In genomic region chr4:70372760-70373159, GRCh38 we compare ENCODE assay signal across 40 cellular contexts. TPM values are rescaled to one million over a fixed set of nuclear protein-coding genes. Genes with fewer than 3 reads are reported as not detected.
"Had no signal": no experiment of that assay in that cellular context is flagged by ENCODE, and none has a peak within 500 bp of the region (broad histone marks: within the 10 kb centered on the region; RNA-seq: fewer than 3 reads in every experiment).

No MANE protein-coding gene starts in this region.

- H3K36me3 ChIP-seq: ascending aorta, cardiac muscle cell, WERI-Rb-1 had no signal

- H3K27me3 Mint-ChIP-seq: activated CD4-positive, alpha-beta memory T cell treated with anti-CD3 and anti-CD28 coated beads, Interleukin-2, amount 10 ng/mL, durations not matched to agents 7 days and 5 days; activated CD4-positive, alpha-beta T cell treated with anti-CD3 and anti-CD28 coated beads for 36 hours; activated CD4-positive, alpha-beta T cell treated with anti-CD3 and anti-CD28 coated beads, Interleukin-2, amount 10 ng/mL, durations not matched to agents 7 days and 5 days; activated CD8-positive, alpha-beta memory T cell treated with anti-CD3 and anti-CD28 coated beads, Interleukin-2, amount 10 ng/mL, durations not matched to agents 7 days and 5 days; activated naive CD4-positive, alpha-beta T cell treated with anti-CD3 and anti-CD28 coated beads, Interleukin-2, amount 10 ng/mL, durations not matched to agents 7 days and 5 days; activated naive CD4-positive, alpha-beta T cell treated with anti-CD3 and anti-CD28 coated beads, Interleukin-2, amount 50 U/mL, for 24 hours; activated naive CD8-positive, alpha-beta T cell treated with anti-CD3 and anti-CD28 coated beads, Interleukin-2, amount 10 ng/mL, durations not matched to agents 7 days and 5 days; activated naive CD8-positive, alpha-beta T cell treated with anti-CD3 and anti-CD28 coated beads, Interleukin-2, amount 50 U/mL, for 24 hours; activated T-cell treated with anti-CD3 and anti-CD28 coated beads, Interleukin-2, amount 50 U/mL, for 24 hours; central memory CD8-positive, alpha-beta T cell had no signal

- H3K4me1 ChIP-seq: ascending aorta had no signal

- FAIRE-seq: bronchial epithelial cell, TTC549 had no signal

- H3K36me3 Mint-ChIP-seq: activated CD8-positive, alpha-beta memory T cell treated with anti-CD3 and anti-CD28 coated beads, Interleukin-2, amount 10 ng/mL, durations not matched to agents 7 days and 5 days; activated naive CD4-positive, alpha-beta T cell treated with anti-CD3 and anti-CD28 coated beads, Interleukin-2, amount 10 ng/mL, durations not matched to agents 7 days and 5 days; activated naive CD4-positive, alpha-beta T cell treated with anti-CD3 and anti-CD28 coated beads, Interleukin-2, amount 50 U/mL, for 24 hours; activated naive CD8-positive, alpha-beta T cell; activated naive CD8-positive, alpha-beta T cell treated with anti-CD3 and anti-CD28 coated beads, Interleukin-2, amount 10 ng/mL, durations not matched to agents 7 days and 5 days; brain; WTC11 had no signal

- H3K4me3 Mint-ChIP-seq: activated CD4-positive, alpha-beta memory T cell treated with anti-CD3 and anti-CD28 coated beads, Interleukin-2, amount 10 ng/mL, durations not matched to agents 7 days and 5 days; activated CD4-positive, alpha-beta T cell treated with anti-CD3 and anti-CD28 coated beads for 36 hours; activated CD4-positive, alpha-beta T cell treated with anti-CD3 and anti-CD28 coated beads, Interleukin-2, amount 10 ng/mL, durations not matched to agents 7 days and 5 days; activated CD8-positive, alpha-beta memory T cell treated with anti-CD3 and anti-CD28 coated beads, Interleukin-2, amount 10 ng/mL, durations not matched to agents 7 days and 5 days; activated CD8-positive, alpha-beta T cell treated with anti-CD3 and anti-CD28 coated beads, Interleukin-2, amount 10 ng/mL, durations not matched to agents 7 days and 5 days; activated naive CD4-positive, alpha-beta T cell treated with anti-CD3 and anti-CD28 coated beads, Interleukin-2, amount 10 ng/mL, durations not matched to agents 7 days and 5 days; activated naive CD4-positive, alpha-beta T cell treated with anti-CD3 and anti-CD28 coated beads, Interleukin-2, amount 50 U/mL, for 24 hours; activated naive CD8-positive, alpha-beta T cell; activated naive CD8-positive, alpha-beta T cell treated with anti-CD3 and anti-CD28 coated beads, Interleukin-2, amount 10 ng/mL, durations not matched to agents 7 days and 5 days; activated naive CD8-positive, alpha-beta T cell treated with anti-CD3 and anti-CD28 coated beads, Interleukin-2, amount 50 U/mL, for 24 hours; activated T-cell treated with anti-CD3 and anti-CD28 coated beads, Interleukin-2, amount 50 U/mL, for 24 hours; brain; central memory CD8-positive, alpha-beta T cell; T-helper 2 cell treated with Interferon-gamma antibody and Interleukin-4, amounts not matched to agents 5 μg/mL and 100 μg/mL, for 36 hours; WTC11 had no signal

- H3K4me3 ChIP-seq: ascending aorta, cardiac muscle cell had no signal

- H3K27me3 ChIP-seq: ascending aorta, cardiac muscle cell had no signal

- H3K27ac Mint-ChIP-seq: activated CD4-positive, alpha-beta memory T cell treated with anti-CD3 and anti-CD28 coated beads, Interleukin-2, amount 10 ng/mL, durations not matched to agents 7 days and 5 days; activated CD4-positive, alpha-beta T cell treated with anti-CD3 and anti-CD28 coated beads for 36 hours; activated CD4-positive, alpha-beta T cell treated with anti-CD3 and anti-CD28 coated beads, Interleukin-2, amount 10 ng/mL, durations not matched to agents 7 days and 5 days; activated CD8-positive, alpha-beta memory T cell treated with anti-CD3 and anti-CD28 coated beads, Interleukin-2, amount 10 ng/mL, durations not matched to agents 7 days and 5 days; activated CD8-positive, alpha-beta T cell treated with anti-CD3 and anti-CD28 coated beads, Interleukin-2, amount 10 ng/mL, durations not matched to agents 7 days and 5 days; activated naive CD4-positive, alpha-beta T cell treated with anti-CD3 and anti-CD28 coated beads, Interleukin-2, amount 10 ng/mL, durations not matched to agents 7 days and 5 days; activated naive CD4-positive, alpha-beta T cell treated with anti-CD3 and anti-CD28 coated beads, Interleukin-2, amount 50 U/mL, for 24 hours; activated naive CD8-positive, alpha-beta T cell; activated naive CD8-positive, alpha-beta T cell treated with anti-CD3 and anti-CD28 coated beads, Interleukin-2, amount 10 ng/mL, durations not matched to agents 7 days and 5 days; activated naive CD8-positive, alpha-beta T cell treated with anti-CD3 and anti-CD28 coated beads, Interleukin-2, amount 50 U/mL, for 24 hours; activated T-cell treated with anti-CD3 and anti-CD28 coated beads, Interleukin-2, amount 50 U/mL, for 24 hours; activated T-helper 2 cell treated with anti-CD3 and anti-CD28 coated beads, Interferon-gamma antibody, Interleukin-2, Interleukin-4, amounts not matched to agents 10 μg/mL and 5 μg/mL and 100 μg/mL, durations not matched to agents 14 hours and 24 hours and 36 hours; brain; T-helper 2 cell treated with Interferon-gamma antibody and Interleukin-4, amounts not matched to agents 5 μg/mL and 100 μg/mL, for 36 hours; WTC11 had no signal

- H3K9me3 Mint-ChIP-seq: activated CD4-positive, alpha-beta memory T cell treated with anti-CD3 and anti-CD28 coated beads, Interleukin-2, amount 10 ng/mL, durations not matched to agents 7 days and 5 days; activated naive CD4-positive, alpha-beta T cell treated with anti-CD3 and anti-CD28 coated beads, Interleukin-2, amount 10 ng/mL, durations not matched to agents 7 days and 5 days; activated naive CD4-positive, alpha-beta T cell treated with anti-CD3 and anti-CD28 coated beads, Interleukin-2, amount 50 U/mL, for 24 hours; activated naive CD8-positive, alpha-beta T cell treated with anti-CD3 and anti-CD28 coated beads, Interleukin-2, amount 10 ng/mL, durations not matched to agents 7 days and 5 days; activated naive CD8-positive, alpha-beta T cell treated with anti-CD3 and anti-CD28 coated beads, Interleukin-2, amount 50 U/mL, for 24 hours; activated T-cell treated with anti-CD3 and anti-CD28 coated beads, Interleukin-2, amount 50 U/mL, for 24 hours; activated T-helper 2 cell treated with anti-CD3 and anti-CD28 coated beads, Interferon-gamma antibody, Interleukin-2, Interleukin-4, amounts not matched to agents 10 μg/mL and 5 μg/mL and 100 μg/mL, durations not matched to agents 14 hours and 24 hours and 36 hours; T-helper 2 cell treated with Interferon-gamma antibody and Interleukin-4, amounts not matched to agents 5 μg/mL and 100 μg/mL, for 36 hours had no signal

- H3K27ac ChIP-seq: ascending aorta, cardiac muscle cell, WERI-Rb-1 had no signal

- H3K4me1 Mint-ChIP-seq: activated CD4-positive, alpha-beta memory T cell treated with anti-CD3 and anti-CD28 coated beads, Interleukin-2, amount 10 ng/mL, durations not matched to agents 7 days and 5 days; activated CD4-positive, alpha-beta T cell treated with anti-CD3 and anti-CD28 coated beads for 36 hours; activated CD4-positive, alpha-beta T cell treated with anti-CD3 and anti-CD28 coated beads, Interleukin-2, amount 10 ng/mL, durations not matched to agents 7 days and 5 days; activated CD8-positive, alpha-beta memory T cell treated with anti-CD3 and anti-CD28 coated beads, Interleukin-2, amount 10 ng/mL, durations not matched to agents 7 days and 5 days; activated naive CD4-positive, alpha-beta T cell treated with anti-CD3 and anti-CD28 coated beads, Interleukin-2, amount 10 ng/mL, durations not matched to agents 7 days and 5 days; activated naive CD4-positive, alpha-beta T cell treated with anti-CD3 and anti-CD28 coated beads, Interleukin-2, amount 50 U/mL, for 24 hours; activated naive CD8-positive, alpha-beta T cell treated with anti-CD3 and anti-CD28 coated beads, Interleukin-2, amount 10 ng/mL, durations not matched to agents 7 days and 5 days; activated naive CD8-positive, alpha-beta T cell treated with anti-CD3 and anti-CD28 coated beads, Interleukin-2, amount 50 U/mL, for 24 hours; brain; central memory CD8-positive, alpha-beta T cell had no signal

- DNase-seq: activated CD4-positive, alpha-beta memory T cell treated with anti-CD3 and anti-CD28 coated beads, Interleukin-2, amount 10 ng/mL, durations not matched to agents 7 days and 5 days; activated CD4-positive, alpha-beta T cell treated with anti-CD3 and anti-CD28 coated beads for 1 hour; activated CD4-positive, alpha-beta T cell treated with anti-CD3 and anti-CD28 coated beads for 36 hours; activated CD4-positive, alpha-beta T cell treated with anti-CD3 and anti-CD28 coated beads for 48 hours; activated CD4-positive, alpha-beta T cell treated with anti-CD3 and anti-CD28 coated beads, Interleukin-2, amount 10 ng/mL, durations not matched to agents 7 days and 5 days; activated CD4-positive, alpha-beta T cell treated with anti-CD3 and anti-CD28 coated beads, Interleukin-2, amount 50 U/mL, for 48 hours; activated CD4-positive, CD25-positive, alpha-beta regulatory T cell; activated CD8-positive, alpha-beta memory T cell treated with anti-CD3 and anti-CD28 coated beads for 24 hours; activated CD8-positive, alpha-beta memory T cell treated with anti-CD3 and anti-CD28 coated beads, Interleukin-2, amount 10 ng/mL, durations not matched to agents 7 days and 5 days; activated CD8-positive, alpha-beta memory T cell treated with anti-CD3 and anti-CD28 coated beads, Interleukin-2, amount 50 U/mL, for 48 hours; activated CD8-positive, alpha-beta T cell treated with anti-CD3 and anti-CD28 coated beads, Interleukin-2, amount 10 ng/mL, durations not matched to agents 7 days and 5 days; activated effector memory CD4-positive, alpha-beta T cell treated with Interleukin-2 at 50 U/mL for 16 hours; activated gamma-delta T cell; activated naive CD4-positive, alpha-beta T cell treated with anti-CD3 and anti-CD28 coated beads, Interleukin-2, amount 10 ng/mL, durations not matched to agents 7 days and 5 days; activated naive CD4-positive, alpha-beta T cell treated with Interleukin-2 at 50 U/mL for 16 hours; activated naive CD8-positive, alpha-beta T cell treated with anti-CD3 and anti-CD28 coated beads, Interleukin-2, amount 10 ng/mL, durations not matched to agents 7 days and 5 days; activated naive CD8-positive, alpha-beta T cell treated with anti-CD3 and anti-CD28 coated beads, Interleukin-2, amount 50 U/mL, for 24 hours; activated T-cell treated with anti-CD3 and anti-CD28 coated beads, Interleukin-2, amount 50 U/mL, for 24 hours; activated T-cell treated with anti-CD3 and anti-CD28 coated beads, Interleukin-2, amount 50 U/mL, for 48 hours; amygdala; anterior cingulate cortex; caudate nucleus; cerebellar nuclear complex; T-helper 2 cell; T-helper 9 cell; WERI-Rb-1 had no signal

- ATAC-seq: activated CD4-positive, alpha-beta T cell treated with anti-CD3 and anti-CD28 coated beads for 36 hours; activated CD4-positive, CD25-positive, alpha-beta regulatory T cell treated with anti-CD3 and anti-CD28 coated beads, Interleukin-2, amount 50 U/mL, for 24 hours; activated CD8-positive, alpha-beta memory T cell treated with anti-CD3 and anti-CD28 coated beads, Interleukin-2, amount 10 ng/mL, durations not matched to agents 7 days and 5 days; activated CD8-positive, alpha-beta T cell treated with anti-CD3 and anti-CD28 coated beads, Interleukin-2, amount 10 ng/mL, durations not matched to agents 7 days and 5 days; activated naive CD8-positive, alpha-beta T cell treated with anti-CD3 and anti-CD28 coated beads, Interleukin-2, amount 50 U/mL, for 24 hours; WTC11 had no signal

RNA-seq across cellular contexts. Expression of gene SMR3B, which starts 10.2 kb away (rescaled TPM):
- total RNA-seq: activated CD4-positive, alpha-beta memory T cell treated with anti-CD3 and anti-CD28 coated beads, Interleukin-2, amount 10 ng/mL, durations not matched to agents 7 days and 5 days; activated CD4-positive, alpha-beta T cell treated with anti-CD3 and anti-CD28 coated beads for 36 hours; activated CD4-positive, alpha-beta T cell treated with anti-CD3 and anti-CD28 coated beads, Interleukin-2, amount 10 ng/mL, durations not matched to agents 7 days and 5 days; activated CD8-positive, alpha-beta memory T cell treated with anti-CD3 and anti-CD28 coated beads, Interleukin-2, amount 10 ng/mL, durations not matched to agents 7 days and 5 days; activated CD8-positive, alpha-beta T cell treated with anti-CD3 and anti-CD28 coated beads, Interleukin-2, amount 10 ng/mL, durations not matched to agents 7 days and 5 days; activated naive CD8-positive, alpha-beta T cell treated with anti-CD3 and anti-CD28 coated beads, Interleukin-2, amount 10 ng/mL, durations not matched to agents 7 days and 5 days; activated T-helper 2 cell treated with anti-CD3 and anti-CD28 coated beads, Interferon-gamma antibody, Interleukin-2, Interleukin-4, amounts not matched to agents 10 μg/mL and 5 μg/mL and 100 μg/mL, durations not matched to agents 14 hours and 24 hours and 36 hours; ascending aorta; bronchial epithelial cell; cardiac muscle cell; chondrocyte; WTC11 had no signal
- polyA plus RNA-seq: adipose tissue, cardiac muscle cell had no signal

RNA-seq across cellular contexts. Expression of gene SMR3A, which starts 12.2 kb away (rescaled TPM):
- total RNA-seq: activated CD4-positive, alpha-beta memory T cell treated with anti-CD3 and anti-CD28 coated beads, Interleukin-2, amount 10 ng/mL, durations not matched to agents 7 days and 5 days; activated CD4-positive, alpha-beta T cell treated with anti-CD3 and anti-CD28 coated beads for 36 hours; activated CD4-positive, alpha-beta T cell treated with anti-CD3 and anti-CD28 coated beads, Interleukin-2, amount 10 ng/mL, durations not matched to agents 7 days and 5 days; activated CD8-positive, alpha-beta memory T cell treated with anti-CD3 and anti-CD28 coated beads, Interleukin-2, amount 10 ng/mL, durations not matched to agents 7 days and 5 days; activated CD8-positive, alpha-beta T cell treated with anti-CD3 and anti-CD28 coated beads, Interleukin-2, amount 10 ng/mL, durations not matched to agents 7 days and 5 days; activated naive CD8-positive, alpha-beta T cell treated with anti-CD3 and anti-CD28 coated beads, Interleukin-2, amount 10 ng/mL, durations not matched to agents 7 days and 5 days; activated T-helper 2 cell treated with anti-CD3 and anti-CD28 coated beads, Interferon-gamma antibody, Interleukin-2, Interleukin-4, amounts not matched to agents 10 μg/mL and 5 μg/mL and 100 μg/mL, durations not matched to agents 14 hours and 24 hours and 36 hours; ascending aorta; bronchial epithelial cell; cardiac muscle cell; chondrocyte; WTC11 had no signal
- polyA plus RNA-seq: adipose tissue, cardiac muscle cell had no signal

RNA-seq across cellular contexts. Expression of gene OPRPN, which starts 25.0 kb away (rescaled TPM):
- total RNA-seq: activated CD4-positive, alpha-beta memory T cell treated with anti-CD3 and anti-CD28 coated beads, Interleukin-2, amount 10 ng/mL, durations not matched to agents 7 days and 5 days; activated CD4-positive, alpha-beta T cell treated with anti-CD3 and anti-CD28 coated beads for 36 hours; activated CD4-positive, alpha-beta T cell treated with anti-CD3 and anti-CD28 coated beads, Interleukin-2, amount 10 ng/mL, durations not matched to agents 7 days and 5 days; activated CD8-positive, alpha-beta memory T cell treated with anti-CD3 and anti-CD28 coated beads, Interleukin-2, amount 10 ng/mL, durations not matched to agents 7 days and 5 days; activated CD8-positive, alpha-beta T cell treated with anti-CD3 and anti-CD28 coated beads, Interleukin-2, amount 10 ng/mL, durations not matched to agents 7 days and 5 days; activated naive CD8-positive, alpha-beta T cell treated with anti-CD3 and anti-CD28 coated beads, Interleukin-2, amount 10 ng/mL, durations not matched to agents 7 days and 5 days; activated T-helper 2 cell treated with anti-CD3 and anti-CD28 coated beads, Interferon-gamma antibody, Interleukin-2, Interleukin-4, amounts not matched to agents 10 μg/mL and 5 μg/mL and 100 μg/mL, durations not matched to agents 14 hours and 24 hours and 36 hours; ascending aorta; bronchial epithelial cell; cardiac muscle cell; chondrocyte; WTC11 had no signal
- polyA plus RNA-seq: adipose tissue, cardiac muscle cell had no signal

RNA-seq across cellular contexts. Expression of gene CABS1, which starts 38.0 kb away (rescaled TPM):
- total RNA-seq: activated CD4-positive, alpha-beta memory T cell treated with anti-CD3 and anti-CD28 coated beads, Interleukin-2, amount 10 ng/mL, durations not matched to agents 7 days and 5 days; activated CD4-positive, alpha-beta T cell treated with anti-CD3 and anti-CD28 coated beads for 36 hours; activated CD4-positive, alpha-beta T cell treated with anti-CD3 and anti-CD28 coated beads, Interleukin-2, amount 10 ng/mL, durations not matched to agents 7 days and 5 days; activated CD8-positive, alpha-beta memory T cell treated with anti-CD3 and anti-CD28 coated beads, Interleukin-2, amount 10 ng/mL, durations not matched to agents 7 days and 5 days; activated CD8-positive, alpha-beta T cell treated with anti-CD3 and anti-CD28 coated beads, Interleukin-2, amount 10 ng/mL, durations not matched to agents 7 days and 5 days; activated naive CD8-positive, alpha-beta T cell treated with anti-CD3 and anti-CD28 coated beads, Interleukin-2, amount 10 ng/mL, durations not matched to agents 7 days and 5 days; activated T-helper 2 cell treated with anti-CD3 and anti-CD28 coated beads, Interferon-gamma antibody, Interleukin-2, Interleukin-4, amounts not matched to agents 10 μg/mL and 5 μg/mL and 100 μg/mL, durations not matched to agents 14 hours and 24 hours and 36 hours; ascending aorta; bronchial epithelial cell; cardiac muscle cell; chondrocyte; WTC11 had no signal
- polyA plus RNA-seq: adipose tissue had no signal
